ENCODE assay signal across 8 cellular contexts in the genomic region with DNA sequence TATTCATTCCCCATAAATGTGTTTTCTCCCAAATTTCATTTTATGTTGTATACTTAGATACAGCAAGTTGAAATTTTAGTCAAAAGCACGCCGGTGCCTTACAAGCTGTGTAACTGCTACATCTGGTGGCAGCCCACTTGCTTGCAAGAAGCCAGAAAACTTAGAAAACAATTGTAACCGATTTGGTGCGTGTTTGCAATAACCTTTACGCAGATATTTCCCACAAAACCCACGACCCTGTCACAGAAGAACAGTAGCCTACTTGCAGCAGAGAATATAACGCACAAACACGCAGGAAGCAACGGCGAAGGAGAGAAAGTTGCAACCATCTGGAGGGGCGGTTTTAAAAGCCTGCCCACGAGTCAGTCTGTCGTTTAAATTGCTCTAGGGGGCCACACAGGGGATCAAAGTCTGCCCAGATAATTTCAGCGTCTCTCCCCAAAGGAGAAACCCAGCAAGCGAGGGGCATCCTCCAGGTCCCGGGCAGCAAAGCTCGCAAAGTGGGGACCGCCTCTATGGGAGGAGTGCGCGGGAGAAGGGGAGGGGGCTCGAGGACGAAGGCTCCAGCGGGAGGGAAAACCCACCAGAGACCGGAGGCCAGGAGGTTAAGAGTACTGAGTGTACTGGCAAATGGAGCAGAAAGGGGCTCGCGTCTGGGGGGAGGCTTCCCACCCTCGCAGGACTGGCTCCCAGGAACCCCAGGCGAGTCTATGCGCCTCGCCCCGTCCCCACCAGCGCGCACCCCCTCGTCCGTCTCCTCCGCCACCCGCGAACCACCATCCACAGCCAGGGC. TPM values are rescaled to one million over a fixed set of nuclear protein-coding genes. Genes with fewer than 3 reads are reported as not detected.
DNase-seq lines count a peak whose midpoint lies in the region; ATAC-seq, FAIRE-seq and TF ChIP-seq lines count a peak whose summit lies in the region.

No MANE protein-coding gene starts in this region.

- H3K36me3 ChIP-seq in CD4-positive, alpha-beta memory T cell (ENCODE audit: insufficient read depth, low read length): no peaks in the 10 kb centered on the region
- H3K36me3 ChIP-seq in KMS-11 (ENCODE audit: insufficient read depth) (no peaks in the 10 kb centered on the region), right atrium auricular region (no peaks in the 10 kb centered on the region), prostate gland (no peaks in the 10 kb centered on the region)

- peak; percentile 19 for ATAC-seq in GM19395 (IDR thresholded peaks at IDR 0.05; ENCODE audit: unreplicated experiment)

- H3K79me2 ChIP-seq in KMS-11 (ENCODE audit: insufficient read depth, low read depth): peaks cover 53% of the 10 kb centered on the region

- TF ChIP-seq POLR2A in prostate gland (IDR thresholded peaks at IDR 0.05): peak; percentile 11

- peaks cover 0 to 14% of the 10 kb centered on the region in 2 donors for H3K36me3 Mint-ChIP-seq in CD4-positive, alpha-beta memory T cell

- peak; percentile 72 to 86 (median 79) for DNase-seq in CD4-positive, alpha-beta memory T cell
- DNase-seq in T-helper 1 cell: peak; percentile 22 to 50 (median 41)
- peak; percentile 64 for DNase-seq in amniotic stem cell (lab: John Stamatoyannopoulos, UW)
- DNase-seq in right atrium auricular region (ENCODE audit: low spot score): no peak
- DNase-seq in prostate gland (ENCODE audit: low spot score): peak; percentile 44
- DNase-seq in urothelium cell line (ENCODE audit: low spot score): peak; percentile 52

- peak overlapping the region; percentile 78; the same call in 1 of the 2 replicates for H2AFZ ChIP-seq in KMS-11 (ENCODE audit: low read depth)

- H3K27me3 Mint-ChIP-seq in CD4-positive, alpha-beta memory T cell: no peaks in the 10 kb centered on the region

- peaks cover 76% of the 10 kb centered on the region for H3K4me1 ChIP-seq in CD4-positive, alpha-beta memory T cell (ENCODE audit: insufficient read depth, low read length)
- H3K4me1 ChIP-seq in KMS-11 (ENCODE audit: low read depth, poor library complexity, severe bottlenecking) (peaks cover 44% of the 10 kb centered on the region), right atrium auricular region (peaks cover 0 to 15% of the 10 kb centered on the region in 2 donors), prostate gland (replicated peaks) (no peaks in the 10 kb centered on the region)

- intact Hi-C loops in CD4-positive, alpha-beta memory T cell (cut with micrococcal nuclease): loop anchor here (1.0 to 5.0 kb wide), 11 partner anchors 42 to 275 kb away; a partner anchor contains a TSS
- intact Hi-C loops in prostate gland (cut with DNase I): loop anchor here (1.0 to 10.0 kb wide), 4 partner anchors 75 to 273 kb away; a partner anchor contains a TSS

- peak overlapping the region; percentile 72 to 95 for H3K4me3 ChIP-seq in CD4-positive, alpha-beta memory T cell (ENCODE audit: low read length in 2 of 2)
- peak overlapping the region; percentile 88 for H3K4me3 ChIP-seq in KMS-11 (IDR thresholded peaks at IDR 0.05; ENCODE audit: insufficient read depth, low read depth, low read length)
- H3K4me3 ChIP-seq in right atrium auricular region: peak overlapping the region; percentile 78 to 90
- peak overlapping the region; percentile 94 to 96 for H3K4me3 ChIP-seq in prostate gland

- no peak for FAIRE-seq in urothelium cell line (lab: Jason Lieb, UNC)

- peak overlapping the region; percentile 89 for H3K27ac ChIP-seq in CD4-positive, alpha-beta memory T cell (ENCODE audit: low read depth, low read length)
- H3K27ac ChIP-seq in KMS-11 (peak overlapping the region; percentile 98), right atrium auricular region (peak overlapping the region; percentile 95 to 96), prostate gland (peak overlapping the region; percentile 98 to 99)

- peaks cover 0 to 2% (median 0%) of the 10 kb centered on the region in 8 donors for H3K9me3 Mint-ChIP-seq in CD4-positive, alpha-beta memory T cell

- peak; percentile 45 for TF ChIP-seq CTCF in KMS-11 (conservative IDR thresholded peaks at IDR 0.05; ENCODE audit: low read depth, low read length)
- peak in 1 of 2 donors; percentile 74 for TF ChIP-seq CTCF in right atrium auricular region (IDR thresholded peaks at IDR 0.05)
- peak in 3 of 4 experiments; percentile 32 to 56 (median 39) for TF ChIP-seq CTCF in prostate gland (IDR thresholded peaks at IDR 0.05)

- H3K4me1 Mint-ChIP-seq in CD4-positive, alpha-beta memory T cell: peaks cover 53 to 85% (median 65%) of the 10 kb centered on the region in 4 donors

- CTCF ChIA-PET in CD4-positive, alpha-beta memory T cell (lab: Charles Lee; ENCODE audit: partially characterized antibody): interaction anchor here (0.7 to 8.9 kb wide), 20 partner anchors 9 to 274 kb away, joined by 3 to 91 read pairs (median 4); a partner anchor contains a TSS

- peak overlapping the region; percentile 87 to 99 (median 96) for H3K4me3 Mint-ChIP-seq in CD4-positive, alpha-beta memory T cell

- peak overlapping the region; percentile 93 to 98 (median 94) for H3K27ac Mint-ChIP-seq in CD4-positive, alpha-beta memory T cell

- H3K27me3 ChIP-seq in CD4-positive, alpha-beta memory T cell (ENCODE audit: insufficient read depth, low read length): no peaks in the 10 kb centered on the region
- H3K27me3 ChIP-seq in KMS-11 (ENCODE audit: insufficient read depth, low read depth) (no peaks in the 10 kb centered on the region), right atrium auricular region (no peaks in the 10 kb centered on the region), prostate gland (replicated peaks; ENCODE audit: insufficient read depth) (no peaks in the 10 kb centered on the region)

- peaks cover 40% of the 10 kb centered on the region for H4K20me1 ChIP-seq in KMS-11 (ENCODE audit: insufficient read depth)

- POLR2A ChIA-PET in CD4-positive, alpha-beta memory T cell (lab: Charles Lee; ENCODE audit: partially characterized antibody): interaction anchor here (0.6 to 5.1 kb wide), 25 partner anchors 10 to 396 kb away, joined by 3 to 32 read pairs (median 4); a partner anchor contains a TSS

- under 1% methylated on average over 38 of the region's 38 CpGs for WGBS in prostate gland

- peak overlapping the region; percentile 72 for H3K4me2 ChIP-seq in KMS-11

- H3K9ac ChIP-seq in KMS-11: peak overlapping the region; percentile 96

- H3K9me3 ChIP-seq in CD4-positive, alpha-beta memory T cell (ENCODE audit: control insufficient read depth in 1 of 2, low read length in 2 of 2): no peaks in the 10 kb centered on the region
- H3K9me3 ChIP-seq in right atrium auricular region: no peaks in the 10 kb centered on the region
- H3K9me3 ChIP-seq in prostate gland: no peaks in the 10 kb centered on the region

RNA-seq across cellular contexts. Expression of a gene that starts 1.2 kb away (rescaled TPM):
- 100 to 1,000 TPM; 138 to 152 TPM for total RNA-seq in CD4-positive, alpha-beta memory T cell
- polyA plus RNA-seq in CD4-positive, alpha-beta memory T cell: 10 to 100 TPM; 19.2 to 53.6 TPM
- total RNA-seq in right atrium auricular region (10 to 100 TPM; 21.0 to 21.7 TPM), prostate gland (10 to 100 TPM; 50.5 to 95.8 TPM)
